Comparison of ENCODE assay signal across 4 cellular contexts in genomic region chr16:70218586-70218985, GRCh38. TPM values are rescaled to one million over a fixed set of nuclear protein-coding genes. Genes with fewer than 3 reads are reported as not detected.
"Had no signal": no experiment of that assay in that cellular context is flagged by ENCODE, and none has a peak within 500 bp of the region (broad histone marks: within the 10 kb centered on the region; RNA-seq: fewer than 3 reads in every experiment).

No MANE protein-coding gene starts in this region.

RNA-seq across cellular contexts. Expression of gene CLEC18C, which starts 45.0 kb away (rescaled TPM):
- total RNA-seq: activated CD4-positive, alpha-beta memory T cell treated with anti-CD3 and anti-CD28 coated beads for 36 hours; activated CD4-positive, alpha-beta T cell treated with anti-CD3 and anti-CD28 coated beads, Interleukin-2, amount 10 ng/mL, durations not matched to agents 24 days and 14 days; activated CD8-positive, alpha-beta T cell treated with anti-CD3 and anti-CD28 coated beads for 36 hours; activated naive CD4-positive, alpha-beta T cell treated with anti-CD3 and anti-CD28 coated beads, Interleukin-2, amount 50 U/mL, for 72 hours had no signal
